In the genomic region with DNA sequence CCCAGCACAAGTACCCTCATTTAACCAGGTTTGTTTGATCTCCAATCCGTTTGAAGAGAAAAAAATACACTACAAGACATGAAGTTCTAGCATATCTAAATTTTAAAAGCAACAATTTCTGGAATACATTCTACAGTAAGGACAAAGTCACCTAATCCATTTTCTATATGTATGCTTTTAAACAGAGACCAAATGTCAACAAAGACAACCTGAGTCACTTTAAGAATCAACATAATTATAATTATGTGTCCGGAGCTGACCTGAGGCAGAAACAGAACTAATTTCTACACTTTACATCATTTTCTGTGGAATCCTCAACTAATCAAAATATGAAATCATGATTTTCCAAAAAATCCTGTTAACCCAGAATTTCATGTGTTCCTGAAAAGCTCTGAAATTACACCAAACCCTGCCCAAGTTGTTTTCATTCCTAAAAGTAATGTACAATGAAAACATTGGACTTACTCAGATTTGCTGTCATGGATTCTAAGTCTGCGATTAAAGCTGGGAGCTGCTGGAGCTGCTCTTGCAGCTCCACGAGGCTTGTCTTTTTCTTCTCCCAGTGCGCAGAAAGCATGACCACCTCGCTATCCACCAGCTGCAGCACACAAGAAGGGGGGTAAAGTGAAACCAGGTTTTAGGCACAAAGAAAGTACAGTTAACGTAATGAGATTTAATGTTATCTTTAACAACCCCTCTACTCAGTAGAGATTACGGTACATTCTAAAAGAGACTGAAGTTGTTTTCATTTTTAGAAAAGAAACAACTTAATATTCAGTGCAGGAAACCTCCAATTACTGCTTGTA, we compare ENCODE assay signal across 17 cellular contexts. TPM values are rescaled to one million over a fixed set of nuclear protein-coding genes. Genes with fewer than 3 reads are reported as not detected.
DNase-seq lines count a peak whose midpoint lies in the region; ATAC-seq and TF ChIP-seq lines count a peak whose summit lies in the region.
"Had no signal": no experiment of that assay in that cellular context is flagged by ENCODE, and none has a peak within 500 bp of the region (broad histone marks: within the 10 kb centered on the region; RNA-seq: fewer than 3 reads in every experiment).

No MANE protein-coding gene starts in this region.

- H3K27ac Mint-ChIP-seq in GM23338, result 0 out of 2 replicates have a peak overlapping the region, but pooled peaks have one; percentile 68
- H3K27ac Mint-ChIP-seq in T-helper 17 cell, result peak overlapping the region; percentile 56
- H3K27ac Mint-ChIP-seq: activated CD4-positive, alpha-beta memory T cell treated with anti-CD3 and anti-CD28 coated beads for 36 hours; activated T-helper 1 cell treated with anti-CD3 and anti-CD28 coated beads, Interleukin-12 subunit alpha, Interleukin-12 subunit beta, Interleukin-2, Interleukin-4 antibody, amounts not matched to agents 30 ng/mL and 10 ng/mL and 1 ng/mL, durations not matched to agents 14 hours and 24 hours and 36 hours had no signal

- H3K4me3 Mint-ChIP-seq in GM23338 (no peak overlapping the region), T-helper 17 cell (no peak overlapping the region)
- H3K4me3 Mint-ChIP-seq: activated CD4-positive, alpha-beta memory T cell treated with anti-CD3 and anti-CD28 coated beads for 36 hours; activated T-helper 1 cell treated with anti-CD3 and anti-CD28 coated beads, Interleukin-12 subunit alpha, Interleukin-12 subunit beta, Interleukin-2, Interleukin-4 antibody, amounts not matched to agents 30 ng/mL and 10 ng/mL and 1 ng/mL, durations not matched to agents 14 hours and 24 hours and 36 hours had no signal

- H3K36me3 ChIP-seq in GM23338 (ENCODE audit: insufficient read depth) (no peaks in the 10 kb centered on the region), skeletal muscle satellite cell (ENCODE audit: insufficient read depth, low read length) (no peaks in the 10 kb centered on the region)

- H3K9me3 ChIP-seq in T-helper 17 cell (ENCODE audit: control insufficient read depth, low read length, poor library complexity, severe bottlenecking), result no peaks in the 10 kb centered on the region
- H3K9me3 ChIP-seq in skeletal muscle satellite cell (replicated peaks; ENCODE audit: low read length), result no peaks in the 10 kb centered on the region
- H3K9me3 ChIP-seq: BLaER1 treated with 17β-estradiol and CSF1 and Interleukin-3, amounts not matched to agents 10 nM and 100 nM; SJSA1 had no signal

- H3K27me3 Mint-ChIP-seq in GM23338 (ENCODE audit: insufficient read depth, low read depth, poor library complexity) (no peaks in the 10 kb centered on the region), T-helper 17 cell (no peaks in the 10 kb centered on the region)
- H3K27me3 Mint-ChIP-seq: activated CD4-positive, alpha-beta memory T cell treated with anti-CD3 and anti-CD28 coated beads for 36 hours had no signal

- 0 out of 2 replicates have a peak, but pooled peaks cover 7% of the 10 kb centered on the region for H3K4me1 ChIP-seq in GM23338 (ENCODE audit: insufficient read depth)
- H3K4me1 ChIP-seq in skeletal muscle satellite cell (ENCODE audit: control insufficient read depth, insufficient read depth, low read length), result peaks cover 27% of the 10 kb centered on the region
- H3K4me1 ChIP-seq: SJSA1 had no signal

- H2AFZ ChIP-seq in GM23338, result no peak overlapping the region

- no peaks in the 10 kb centered on the region for H3K9me3 Mint-ChIP-seq in GM23338
- H3K9me3 Mint-ChIP-seq: activated CD4-positive, alpha-beta memory T cell treated with anti-CD3 and anti-CD28 coated beads for 36 hours; activated T-helper 1 cell treated with anti-CD3 and anti-CD28 coated beads, Interleukin-12 subunit alpha, Interleukin-12 subunit beta, Interleukin-2, Interleukin-4 antibody, amounts not matched to agents 30 ng/mL and 10 ng/mL and 1 ng/mL, durations not matched to agents 14 hours and 24 hours and 36 hours had no signal

- no peak overlapping the region for H3K4me3 ChIP-seq in GM23338
- peak overlapping the region; percentile 12 for H3K4me3 ChIP-seq in fibroblast of villous mesenchyme (ENCODE audit: low read depth, low read length)
- H3K4me3 ChIP-seq in skeletal muscle satellite cell (ENCODE audit: low read length), result no peak overlapping the region
- H3K4me3 ChIP-seq: BLaER1 treated with 17β-estradiol and CSF1 and Interleukin-3, amounts not matched to agents 10 nM and 100 nM; coronary artery; SJSA1 had no signal

- no peak overlapping the region for H3K4me2 ChIP-seq in GM23338
- peak overlapping the region; percentile 34 for H3K4me2 ChIP-seq in skeletal muscle satellite cell (ENCODE audit: low read length)

- peaks cover 4% of the 10 kb centered on the region; the same call in 2 of the 3 replicates for H3K4me1 Mint-ChIP-seq in GM23338
- peaks cover 16% of the 10 kb centered on the region for H3K4me1 Mint-ChIP-seq in T-helper 17 cell

- ATAC-seq in GM23338, result no peak
- ATAC-seq in T-helper 17 cell, result no peak
- ATAC-seq in HG03196 (IDR thresholded peaks at IDR 0.05; ENCODE audit: unreplicated experiment), result no peak
- no peak for ATAC-seq in HG02678 (IDR thresholded peaks at IDR 0.05; ENCODE audit: unreplicated experiment)
- ATAC-seq: esophagus mucosa had no signal

- H3K27ac ChIP-seq in GM23338 (ENCODE audit: low read depth), result no peak overlapping the region
- H3K27ac ChIP-seq: BLaER1 treated with 17β-estradiol and CSF1 and Interleukin-3, amounts not matched to agents 10 nM and 100 nM; coronary artery; SJSA1 had no signal

- peaks cover 13% of the 10 kb centered on the region; the same call in 1 of the 2 replicates for H3K79me2 ChIP-seq in GM23338 (replicated peaks; ENCODE audit: insufficient read depth)

- no peaks in the 10 kb centered on the region for H4K20me1 ChIP-seq in GM23338 (replicated peaks; ENCODE audit: insufficient read depth)

- H3F3A ChIP-seq in GM23338 (replicated peaks; ENCODE audit: low read depth), result no peaks in the 10 kb centered on the region

- TF ChIP-seq CTCF in GM23338 (conservative IDR thresholded peaks at IDR 0.05; ENCODE audit: low read depth in 2 of 2) (no peak), fibroblast of villous mesenchyme (IDR thresholded peaks at IDR 0.05; ENCODE audit: insufficient read depth, low read depth, low read length) (no peak)

- no peaks in the 10 kb centered on the region for H3K36me3 Mint-ChIP-seq in GM23338 (ENCODE audit: low read depth)
- H3K36me3 Mint-ChIP-seq in T-helper 17 cell (ENCODE audit: low read depth), result no peaks in the 10 kb centered on the region

- DNase-seq in GM23338 (ENCODE audit: low spot score) (no peak), T-helper 17 cell (no peak), fibroblast of villous mesenchyme (ENCODE audit: low read depth) (peak; percentile 63), GM19238 (ENCODE audit: insufficient read length, low spot score) (no peak)
- DNase-seq: activated CD4-positive, alpha-beta memory T cell treated with anti-CD3 and anti-CD28 coated beads for 36 hours; amygdala; DMS79 treated with DMSO at 0.1 percent for 48 hours; NCI-H146; NCI-H446 treated with DMSO at 0.1 percent for 48 hours had no signal

- H3K9me2 ChIP-seq in GM23338 (ENCODE audit: insufficient read depth), result no peaks in the 10 kb centered on the region

- H3K27me3 ChIP-seq in GM23338 (ENCODE audit: insufficient read depth), result no peaks in the 10 kb centered on the region
- no peaks in the 10 kb centered on the region for H3K27me3 ChIP-seq in skeletal muscle satellite cell (ENCODE audit: control insufficient read depth, insufficient read depth, low read length)
- H3K27me3 ChIP-seq: BLaER1 treated with 17β-estradiol and CSF1 and Interleukin-3, amounts not matched to agents 10 nM and 100 nM; SJSA1 had no signal

- H3K9ac ChIP-seq in skeletal muscle satellite cell (ENCODE audit: low read depth, low read length), result no peak overlapping the region

TF ChIP-seq in GM23338, 12 proteins besides CTCF, POLR2A, EP300 and RAD21:
- no peak for TF ChIP-seq EZH2 (IDR thresholded peaks at IDR 0.05; ENCODE audit: low read depth, unreplicated experiment)

RNA-seq across cellular contexts. Expression of gene DTNBP1, which starts 35.7 kb away (rescaled TPM):
- 12.1 and 13.6 TPM in 2 replicates for total RNA-seq in GM23338 (2014; rRNA removed; shearing (Covaris generic))
- polyA plus RNA-seq in GM23338 (2016; fragmentation: Nextera tagmentation; extraction: Ambion mirVana), result 18.7 and 20.1 TPM in 2 replicates
- total RNA-seq in T-helper 17 cell, result 10 to 100 TPM; 16.1 to 18.4 TPM
- 2.2 and 6.4 TPM in 2 replicates for total RNA-seq in fibroblast of villous mesenchyme
- 2.6 and 5.6 TPM in 2 replicates for total RNA-seq in skeletal muscle satellite cell (2012; rRNA removed)
